Comparison of ENCODE assay signal across 8 cellular contexts in the genomic region with DNA sequence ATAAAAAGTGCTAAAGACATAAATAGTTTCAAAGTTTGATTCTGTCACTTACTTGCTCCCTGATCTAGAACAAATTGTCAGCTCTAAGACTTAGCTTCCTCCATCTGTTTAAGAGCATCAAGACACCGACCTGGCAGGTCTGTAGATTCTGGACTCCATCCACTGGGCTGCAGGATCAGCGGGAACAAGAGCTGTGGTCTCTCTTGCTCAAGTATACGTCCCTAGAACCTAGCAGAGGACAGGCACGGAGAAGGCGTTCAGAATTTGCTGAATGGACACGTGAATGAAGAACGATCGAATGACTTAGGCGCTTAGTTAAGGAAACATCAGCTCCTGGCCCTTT. TPM values are rescaled to one million over a fixed set of nuclear protein-coding genes. Genes with fewer than 3 reads are reported as not detected.
DNase-seq lines count a peak whose midpoint lies in the region; ATAC-seq and TF ChIP-seq lines count a peak whose summit lies in the region.

No MANE protein-coding gene starts in this region.

- H3K27ac ChIP-seq in fibroblast of lung (ENCODE audit: insufficient read depth, low read length): peak overlapping the region; percentile 79

- peaks cover 18% of the 10 kb centered on the region for H3K4me1 Mint-ChIP-seq in progenitor cell of endocrine pancreas (ENCODE audit: low read depth)

- H3K27ac Mint-ChIP-seq in progenitor cell of endocrine pancreas: peak overlapping the region; percentile 93

- no peak for ATAC-seq in esophagus mucosa

- no peaks in the 10 kb centered on the region for H3K9me3 ChIP-seq in fibroblast of lung (ENCODE audit: control insufficient read depth, insufficient read depth, low read depth, low read length)

- H3K9me3 Mint-ChIP-seq in progenitor cell of endocrine pancreas (ENCODE audit: low read depth): no peaks in the 10 kb centered on the region

- H3K27me3 Mint-ChIP-seq in progenitor cell of endocrine pancreas: no peaks in the 10 kb centered on the region

- H3K27me3 ChIP-seq in fibroblast of lung (ENCODE audit: control insufficient read depth, insufficient read depth, low read length): no peaks in the 10 kb centered on the region

- peaks cover 16% of the 10 kb centered on the region for H3K79me2 ChIP-seq in fibroblast of lung (ENCODE audit: control insufficient read depth, insufficient read depth, low read length)

- peak overlapping the region; percentile 98 for H3K4me2 ChIP-seq in fibroblast of lung (ENCODE audit: extremely low read depth, insufficient read depth, low read length)

- H3K9ac ChIP-seq in fibroblast of lung (ENCODE audit: insufficient read depth, low read length): peak overlapping the region; percentile 66

- peaks cover 6% of the 10 kb centered on the region for H3K36me3 ChIP-seq in fibroblast of lung (ENCODE audit: control insufficient read depth, insufficient read depth, low read length)

- peak overlapping the region; percentile 78 to 93 (median 80) for H3K4me3 ChIP-seq in fibroblast of lung (replicated peaks in 1 of 4; ENCODE audit: control extremely low read depth in 1 of 4, insufficient read depth in 1 of 4, low read depth in 3 of 4, low read length in 4 of 4)

- peak; percentile 13 for DNase-seq in NCI-H2227 (lab: John Stamatoyannopoulos, UW; ENCODE audit: unreplicated experiment)
- no peak for DNase-seq in NCI-H2227 treated with DMSO at 0.1 percent for 48 hours (lab: John Stamatoyannopoulos, UW)
- peak; percentile 49 to 50 for DNase-seq in SHP77 (lab: John Stamatoyannopoulos, UW)
- DNase-seq in fibroblast of lung (ENCODE audit: low read depth in 2 of 2): peak; percentile 56 to 60
- no peak for DNase-seq in progenitor cell of endocrine pancreas (ENCODE audit: low spot score, unreplicated experiment)
- DNase-seq in T-helper 9 cell: no peak
- DNase-seq in activated naive CD4-positive, alpha-beta T cell treated with anti-CD3 and anti-CD28 coated beads, Interleukin-2, amount 50 U/mL, for 16 hours: no peak

- TF ChIP-seq CTCF in fibroblast of lung (conservative IDR thresholded peaks at IDR 0.05 in 1 of 2, IDR thresholded peaks at IDR 0.05 in 1 of 2; ENCODE audit: low read depth in 1 of 2, low read length in 2 of 2) (no peak), progenitor cell of endocrine pancreas (IDR thresholded peaks at IDR 0.05; ENCODE audit: unreplicated experiment) (no peak)

- H3K4me1 ChIP-seq in fibroblast of lung (ENCODE audit: control insufficient read depth, extremely low read depth, insufficient read depth, low read length): peaks cover 3% of the 10 kb centered on the region

- no peaks in the 10 kb centered on the region for H4K20me1 ChIP-seq in fibroblast of lung (ENCODE audit: control insufficient read depth, extremely low read depth, insufficient read depth, low read length)

- peak overlapping the region; percentile 90 for H3K4me3 Mint-ChIP-seq in progenitor cell of endocrine pancreas (ENCODE audit: low read depth)

- peak overlapping the region; percentile 79 for H2AFZ ChIP-seq in fibroblast of lung (ENCODE audit: low read length)

- peaks cover 10% of the 10 kb centered on the region for H3K36me3 Mint-ChIP-seq in progenitor cell of endocrine pancreas (ENCODE audit: insufficient read depth)

RNA-seq across cellular contexts. Expression of a gene that starts 1.1 kb away (rescaled TPM):
- total RNA-seq in fibroblast of lung (29.5 and 37.3 TPM in 2 replicates), progenitor cell of endocrine pancreas (35.4 and 40.1 TPM in 2 replicates), esophagus mucosa (5.4 TPM)
- polyA plus RNA-seq in fibroblast of lung: 18.1 and 24.0 TPM in 2 replicates
- 24.9 and 32.9 TPM in 2 replicates for polyA plus RNA-seq in fibroblast of lung (2012)
- 3.6 and 8.3 TPM in 2 replicates for polyA minus RNA-seq in fibroblast of lung (ENCODE audit: low replicate concordance)

RNA-seq across cellular contexts. Expression of a gene that starts 33.5 kb away (rescaled TPM):
- total RNA-seq in fibroblast of lung: 55.5 and 56.2 TPM in 2 replicates
- 29.5 and 37.6 TPM in 2 replicates for polyA plus RNA-seq in fibroblast of lung
- polyA plus RNA-seq in fibroblast of lung (2012): 23.8 and 29.1 TPM in 2 replicates
- 11.7 and 11.9 TPM in 2 replicates for polyA minus RNA-seq in fibroblast of lung (ENCODE audit: low replicate concordance)
- 30.9 and 31.7 TPM in 2 replicates for total RNA-seq in progenitor cell of endocrine pancreas
- 19.6 TPM for total RNA-seq in esophagus mucosa

Comparison
In these comparisons a context has a peak if more than half of its experiments do, and no peak if none do; other contexts are left out.
1. DNase-seq: peak in NCI-H2227 (single experiment), SHP77 (2 of 2) and fibroblast of lung (2 of 2); none in NCI-H2227 treated with DMSO at 0.1 percent for 48 hours (single experiment), progenitor cell of endocrine pancreas (single experiment), T-helper 9 cell (single experiment) and activated naive CD4-positive, alpha-beta T cell treated with anti-CD3 and anti-CD28 coated beads, Interleukin-2, amount 50 U/mL, for 16 hours (single experiment).